11 cellular contexts compared by ENCODE assay signal in genomic region chr17:1730345-1731193, GRCh38. TPM values are rescaled to one million over a fixed set of nuclear protein-coding genes. Genes with fewer than 3 reads are reported as not detected.
A peak's percentile ranks its signal among the peaks of the same experiment; 100 is the strongest.
DNase-seq lines count a peak whose midpoint lies in the region; ATAC-seq, FAIRE-seq and TF ChIP-seq lines count a peak whose summit lies in the region.
"Had no signal": no experiment of that assay in that cellular context is flagged by ENCODE, and none has a peak within 500 bp of the region (broad histone marks: within the 10 kb centered on the region; RNA-seq: fewer than 3 reads in every experiment).

No MANE protein-coding gene starts in this region.

- peaks cover 0 to 2% (median 0%) of the 10 kb centered on the region in 3 donors for H3K27me3 Mint-ChIP-seq in CD14-positive monocyte (ENCODE audit: low read depth in 3 of 3)

- H3K36me3 ChIP-seq in RWPE2 (ENCODE audit: low read depth) = peaks cover 4% of the 10 kb centered on the region; the same call in 1 of the 2 replicates
- H3K36me3 ChIP-seq in ovary = no peaks in the 10 kb centered on the region

- 22 to 43% (median 28%) methylated on average over 37 to 40 of the region's 40 CpGs for WGBS in ovary, 3 donors

- no peak overlapping the region for H3K4me3 ChIP-seq in RWPE2 (ENCODE audit: severe bottlenecking)
- no peak overlapping the region for H3K4me3 ChIP-seq in fibroblast of pulmonary artery (replicated peaks; ENCODE audit: low read depth, low read length)
- H3K4me3 ChIP-seq in ovary = peak overlapping the region; percentile 25

- H3K27me3 ChIP-seq in RWPE2 (ENCODE audit: insufficient read depth, poor library complexity, severe bottlenecking) = no peaks in the 10 kb centered on the region
- no peaks in the 10 kb centered on the region for H3K27me3 ChIP-seq in ovary

- peak overlapping the region; percentile 75 for H3K27ac ChIP-seq in RWPE2 (ENCODE audit: poor library complexity, severe bottlenecking)
- peak overlapping the region; percentile 97 to 100 for H3K27ac ChIP-seq in ovary

- TF ChIP-seq CTCF in AG09319 (IDR thresholded peaks at IDR 0.05; ENCODE audit: low read depth, low read length) = no peak
- TF ChIP-seq CTCF in RWPE2 (IDR thresholded peaks at IDR 0.05; ENCODE audit: poor library complexity, severe bottlenecking) = no peak
- no peak for TF ChIP-seq CTCF in fibroblast of pulmonary artery (IDR thresholded peaks at IDR 0.05; ENCODE audit: low read length, missing control alignments)
- peak in 1 of 3 donors; percentile 18 for TF ChIP-seq CTCF in ovary (IDR thresholded peaks at IDR 0.05)
- no peak for TF ChIP-seq CTCF in CD14-positive monocyte (IDR thresholded peaks at IDR 0.05)

- H3K9me3 ChIP-seq in RWPE2 (ENCODE audit: severe bottlenecking) (no peaks in the 10 kb centered on the region), ovary (no peaks in the 10 kb centered on the region)

- TF ChIP-seq POLR2A in ovary (IDR thresholded peaks at IDR 0.05) (peak; percentile 79), GM12892 (IDR thresholded peaks at IDR 0.05; ENCODE audit: low read depth, low read length) (no peak)

- H3K36me3 Mint-ChIP-seq in CD14-positive monocyte = peaks cover 41 to 91% of the 10 kb centered on the region in 2 donors

- H3K4me3 Mint-ChIP-seq in CD14-positive monocyte = no peak overlapping the region

- H3K27ac Mint-ChIP-seq in CD14-positive monocyte = peak overlapping the region in 1 of 7 donors; percentile 37

- intact Hi-C loops in ovary (cut with DNase I) = no loop called here
- intact Hi-C loops in CD14-positive monocyte (cut with micrococcal nuclease) = loop anchor here in 1 of 2 donors (5.0 kb wide), 1 partner anchor 42 kb away; no protein-coding TSS in a partner anchor

- H3K4me1 ChIP-seq in RWPE2 (ENCODE audit: insufficient read depth, poor library complexity, severe bottlenecking) (peaks cover 12% of the 10 kb centered on the region), ovary (ENCODE audit: insufficient read depth) (peaks cover 15% of the 10 kb centered on the region)

- ATAC-seq in RWPE2 (ENCODE audit: low read depth) (peak; percentile 92), GM18870 (IDR thresholded peaks at IDR 0.05; ENCODE audit: unreplicated experiment) (no peak), HG03097 (IDR thresholded peaks at IDR 0.05; ENCODE audit: low FRiP score, unreplicated experiment) (no peak)

- no peaks in the 10 kb centered on the region for H3K9me3 Mint-ChIP-seq in CD14-positive monocyte

- FAIRE-seq in GM12892 (lab: Jason Lieb, UNC) = no peak
- FAIRE-seq: colon, TTC549 had no signal

- TF ChIP-seq EP300 in ovary (IDR thresholded peaks at IDR 0.05) = no peak

- peak; percentile 67 for DNase-seq in AG09319 (ENCODE audit: extremely low read depth, low read depth)
- DNase-seq in RWPE2 (ENCODE audit: low spot score) = peak; percentile 79
- DNase-seq in fibroblast of pulmonary artery (ENCODE audit: low read depth) = peak; percentile 90
- peak; percentile 96 to 99 (median 98) for DNase-seq in ovary
- DNase-seq in CD14-positive monocyte (ENCODE audit: low spot score) = no peak
- no peak for DNase-seq in GM12892 (ENCODE audit: insufficient read length)
- DNase-seq: DND-41 had no signal

- H3K4me1 Mint-ChIP-seq in CD14-positive monocyte = peaks cover 21% of the 10 kb centered on the region

RNA-seq across cellular contexts. Expression of gene WDR81, which starts 6.1 kb away (rescaled TPM):
- total RNA-seq in ovary = 10 to 100 TPM; 26.7 to 59.4 (median 36.2) TPM
- polyA plus RNA-seq in ovary = 10 to 100 TPM in 1 of 2 donors, 1 to 10 TPM in 1; 1.3 to 41.0 TPM
- 1 to 10 TPM; 6.2 to 8.8 TPM for polyA plus RNA-seq in CD14-positive monocyte
- 3.1 TPM for polyA plus RNA-seq in GM12892 (2012; ENCODE audit: missing spikeins)

RNA-seq across cellular contexts. Expression of gene SERPINF2, which starts 12.1 kb away (rescaled TPM):
- total RNA-seq in ovary = 10 to 100 TPM in 3 of 7 donors, 1 to 10 TPM in 4; 2.6 to 45.2 (median 4.5) TPM
- polyA plus RNA-seq in ovary = 1 to 10 TPM; 1.7 to 9.4 TPM
- polyA plus RNA-seq in CD14-positive monocyte = under 1 TPM; 0.75 to 0.79 TPM
- not detected for polyA plus RNA-seq in GM12892 (2012; ENCODE audit: missing spikeins)

RNA-seq across cellular contexts. Expression of gene TLCD2, which starts 20.4 kb away (rescaled TPM):
- 1 to 10 TPM; 1.5 to 9.1 (median 5.6) TPM for total RNA-seq in ovary
- polyA plus RNA-seq in ovary = 1 to 10 TPM; 2.0 to 5.7 TPM
- not detected for polyA plus RNA-seq in CD14-positive monocyte
- polyA plus RNA-seq in GM12892 (2012; ENCODE audit: missing spikeins) = 0.08 TPM

RNA-seq across cellular contexts. Expression of gene SERPINF1, which starts 31.3 kb away (rescaled TPM):
- total RNA-seq in ovary = 100 to 1,000 TPM; 342 to 965 (median 417) TPM
- polyA plus RNA-seq in ovary (100 to 1,000 TPM; 439 to 670 TPM), CD14-positive monocyte (1 to 10 TPM; 8.0 to 9.9 TPM)
- 4.1 TPM for polyA plus RNA-seq in GM12892 (2012; ENCODE audit: missing spikeins)

RNA-seq across cellular contexts. Expression of gene PRPF8, which starts 45.9 kb away (rescaled TPM):
- total RNA-seq in ovary = 100 to 1,000 TPM; 146 to 379 (median 290) TPM
- polyA plus RNA-seq in ovary = 100 to 1,000 TPM; 150 to 186 TPM
- 10 to 100 TPM; 53.3 to 78.0 TPM for polyA plus RNA-seq in CD14-positive monocyte
- polyA plus RNA-seq in GM12892 (2012; ENCODE audit: missing spikeins) = 119 TPM

Comparison
In these comparisons a context has a peak if more than half of its experiments do, and no peak if none do; other contexts are left out.
1. DNase-seq: peak in AG09319 (single experiment), RWPE2 (single experiment), fibroblast of pulmonary artery (single experiment) and ovary (5 of 5); none in CD14-positive monocyte (single experiment) and GM12892 (single experiment).